In the genomic region with DNA sequence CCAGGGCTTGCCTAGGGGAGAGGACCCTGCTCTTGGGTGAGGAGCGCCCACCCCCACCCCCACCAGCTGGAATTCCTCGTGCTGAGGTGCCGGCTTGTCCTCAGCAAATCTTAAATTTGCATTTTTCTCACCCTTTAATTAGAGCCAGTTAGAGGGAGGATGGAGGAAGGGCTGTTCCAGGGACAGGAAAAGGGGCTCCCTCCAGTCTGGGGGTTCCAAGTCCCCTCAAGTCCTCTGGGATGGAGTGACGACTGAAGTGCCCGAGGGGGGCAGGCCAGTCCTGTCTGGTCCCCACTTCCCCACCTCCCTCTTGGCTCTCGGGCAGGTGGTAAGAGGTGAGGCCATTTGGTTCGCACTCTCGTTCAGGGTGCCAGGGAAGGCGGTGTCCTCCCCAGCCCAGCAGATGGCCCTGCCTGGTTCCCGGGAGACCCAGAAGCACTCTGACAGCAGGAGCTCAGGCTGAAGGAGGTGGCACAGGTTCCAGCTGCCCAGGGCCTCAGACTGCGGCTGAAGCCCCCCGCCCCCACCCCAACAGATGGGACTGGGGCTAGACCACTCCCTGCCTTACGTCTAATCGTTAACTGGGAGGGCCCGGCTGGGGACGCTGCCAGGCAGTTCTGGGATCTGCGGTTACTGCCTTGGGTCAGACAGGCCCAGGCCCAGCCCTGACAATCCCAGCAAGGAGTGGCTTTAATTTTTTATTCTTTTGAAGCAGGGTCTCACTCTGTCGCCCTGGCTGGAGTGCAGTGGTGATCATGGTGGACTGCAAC, we compare ENCODE assay signal across 8 cellular contexts. TPM values are rescaled to one million over a fixed set of nuclear protein-coding genes. Genes with fewer than 3 reads are reported as not detected.
DNase-seq lines count a peak whose midpoint lies in the region; ATAC-seq and TF ChIP-seq lines count a peak whose summit lies in the region.

No MANE protein-coding gene starts in this region.

- peak overlapping the region; percentile 82 for H3K4me2 ChIP-seq in PC-9

- TF ChIP-seq POLR2A in GM19193 (IDR thresholded peaks at IDR 0.05; ENCODE audit: extremely low read depth, insufficient read depth, insufficient read length) = peak; percentile 19

- H3K36me3 ChIP-seq in A673 (ENCODE audit: insufficient read depth, low read length, poor library complexity, severe bottlenecking) (peaks cover 40% of the 10 kb centered on the region), PC-9 (ENCODE audit: low read depth) (peaks cover 29% of the 10 kb centered on the region)

- intact Hi-C loops in A673 (cut with micrococcal nuclease; ENCODE audit: unreplicated experiment) (loop anchor here (5.0 kb wide), 1 partner anchor 128 kb away; no protein-coding TSS in a partner anchor), PC-9 (cut with micrococcal nuclease; ENCODE audit: unreplicated experiment) (loop anchor here (5.0 kb wide), 1 partner anchor 368 kb away; a partner anchor contains a TSS)

- ATAC-seq in HG02610 (IDR thresholded peaks at IDR 0.05; ENCODE audit: unreplicated experiment) (no peak), HG02798 (IDR thresholded peaks at IDR 0.05; ENCODE audit: poor library complexity, unreplicated experiment) (no peak), GM21423 (IDR thresholded peaks at IDR 0.05; ENCODE audit: unreplicated experiment) (no peak), GM21576 (IDR thresholded peaks at IDR 0.05; ENCODE audit: unreplicated experiment) (no peak)

- peaks cover 50% of the 10 kb centered on the region for H3K4me1 ChIP-seq in A673 (ENCODE audit: insufficient read depth, low read length, poor library complexity, severe bottlenecking)
- peaks cover 34% of the 10 kb centered on the region for H3K4me1 ChIP-seq in PC-9 (replicated peaks; ENCODE audit: insufficient read depth)

- H3F3A ChIP-seq in PC-9 (ENCODE audit: insufficient read depth, low read depth) = peaks cover 65% of the 10 kb centered on the region

- H2AFZ ChIP-seq in PC-9 = no peak overlapping the region

- peak overlapping the region; percentile 89 for H3K27ac Mint-ChIP-seq in glutamatergic neuron (ENCODE audit: unreplicated experiment)

- H3K27ac ChIP-seq in A673 (ENCODE audit: low read depth, low read length, poor library complexity, severe bottlenecking) (peak overlapping the region; percentile 55), PC-9 (peak overlapping the region; percentile 18; the same call in 1 of the 2 replicates)

- H3K36me3 Mint-ChIP-seq in glutamatergic neuron (ENCODE audit: unreplicated experiment) = no peaks in the 10 kb centered on the region

- peaks cover 27% of the 10 kb centered on the region for H3K27me3 Mint-ChIP-seq in glutamatergic neuron (ENCODE audit: unreplicated experiment)

- H3K79me2 ChIP-seq in PC-9 (ENCODE audit: low read depth) = peaks cover 47% of the 10 kb centered on the region

- DNase-seq in A673 (ENCODE audit: low spot score) = peak; percentile 75
- peak; percentile 41 to 49 for DNase-seq in PC-9
- peak; percentile 96 for DNase-seq in glutamatergic neuron

- H3K4me3 Mint-ChIP-seq in glutamatergic neuron (ENCODE audit: unreplicated experiment) = peak overlapping the region; percentile 90

- H3K4me1 Mint-ChIP-seq in glutamatergic neuron (ENCODE audit: low read depth, unreplicated experiment) = peaks cover 19% of the 10 kb centered on the region

- no peaks in the 10 kb centered on the region for H3K9me2 ChIP-seq in PC-9 (ENCODE audit: insufficient read depth)

- H4K20me1 ChIP-seq in PC-9 (ENCODE audit: insufficient read depth) = peaks cover 45% of the 10 kb centered on the region

- POLR2A ChIA-PET in A673 (lab: Charles Lee; ENCODE audit: low non-redundant PET) = no interaction called here
- POLR2A ChIA-PET in PC-9 (lab: Charles Lee; ENCODE audit: unreplicated experiment) = interaction anchor here (0.7 to 0.8 kb wide), 2 partner anchors 121 to 405 kb away, joined by 5 to 7 read pairs; no protein-coding TSS in a partner anchor

- H3K4me3 ChIP-seq in A673 (ENCODE audit: low read depth, low read length, poor library complexity, severe bottlenecking) (no peak overlapping the region), PC-9 (peak overlapping the region; percentile 99; the same call in 1 of the 2 replicates)

- peaks cover 26% of the 10 kb centered on the region for H3K9me3 Mint-ChIP-seq in glutamatergic neuron (ENCODE audit: unreplicated experiment)

- CTCF ChIA-PET in A673 (lab: Charles Lee) = interaction anchor here (0.6 to 0.7 kb wide), 3 partner anchors 94 to 895 kb away, joined by 3 to 6 read pairs (median 3); no protein-coding TSS in a partner anchor
- CTCF ChIA-PET in PC-9 (lab: Charles Lee) = interaction anchor here (0.7 kb wide), 1 partner anchor 101 kb away, joined by 5 read pairs; a partner anchor contains a TSS

- H3K27me3 ChIP-seq in A673 (replicated peaks; ENCODE audit: insufficient read depth, low read depth, low read length, poor library complexity) = no peaks in the 10 kb centered on the region
- H3K27me3 ChIP-seq in PC-9 (ENCODE audit: insufficient read depth, low read depth) = no peaks in the 10 kb centered on the region

- H3K9me3 ChIP-seq in A673 (ENCODE audit: low read depth, low read length, poor library complexity, severe bottlenecking) (no peaks in the 10 kb centered on the region), PC-9 (ENCODE audit: insufficient read depth, low read depth) (no peaks in the 10 kb centered on the region)

- no peak for TF ChIP-seq CTCF in A673 (conservative IDR thresholded peaks at IDR 0.05; ENCODE audit: low read depth, low read length)
- TF ChIP-seq CTCF in PC-9 (conservative IDR thresholded peaks at IDR 0.05) = no peak
- no peak for TF ChIP-seq CTCF in glutamatergic neuron (IDR thresholded peaks at IDR 0.05; ENCODE audit: partially characterized antibody, unreplicated experiment)

- BruUV-seq in A673 (replicated peaks; lab: Mats Ljungman, UMichigan) (no TSS peak), PC-9 (replicated peaks; lab: Mats Ljungman, UMichigan) (no TSS peak)

RNA-seq across cellular contexts. Expression of a gene that starts 2.2 kb away (rescaled TPM):
- total RNA-seq in A673 (2021) (0.49 and 1.7 TPM in 2 replicates), PC-9 (2021) (29.5 and 31.3 TPM in 2 replicates), glutamatergic neuron (ENCODE audit: unreplicated experiment) (292 TPM)

RNA-seq across cellular contexts. Expression of a gene that starts 5.0 kb away (rescaled TPM):
- total RNA-seq in A673 (2021) (96.7 and 97.4 TPM in 2 replicates), PC-9 (2021) (166 and 199 TPM in 2 replicates), glutamatergic neuron (ENCODE audit: unreplicated experiment) (74.8 TPM)

RNA-seq across cellular contexts. Expression of a gene that starts 14.9 kb away (rescaled TPM):
- total RNA-seq in A673 (2021) (121 and 141 TPM in 2 replicates), PC-9 (2021) (91.5 and 105 TPM in 2 replicates), glutamatergic neuron (ENCODE audit: unreplicated experiment) (628 TPM)

RNA-seq across cellular contexts. Expression of a gene that starts 45.8 kb away (rescaled TPM):
- 1.1 and 3.8 TPM in 2 replicates for total RNA-seq in A673 (2021)
- total RNA-seq in PC-9 (2021) = 2.1 and 3.3 TPM in 2 replicates
- total RNA-seq in glutamatergic neuron (ENCODE audit: unreplicated experiment) = 31.6 TPM

RNA-seq across cellular contexts. Expression of a gene that starts 54.7 kb away (rescaled TPM):
- total RNA-seq in A673 (2021) (58.3 and 58.8 TPM in 2 replicates), PC-9 (2021) (66.3 and 74.2 TPM in 2 replicates), glutamatergic neuron (ENCODE audit: unreplicated experiment) (57.9 TPM)

Comparison
In these comparisons a context has a peak if more than half of its experiments do, and no peak if none do; other contexts are left out.
1. DNase-seq: peak in every context shown above with its lines; median percentile 96 in glutamatergic neuron; 75 in A673; 45 in PC-9.
2. RNA of a gene that starts 2.2 kb away (total RNA-seq): 292 TPM in glutamatergic neuron (single experiment) and 29.5 to 31.3 TPM in PC-9; 0.49 to 1.7 TPM in A673; every median in the first group is over 10 times any median in the second.